ENCODE assay signal across 24 cellular contexts in the genomic region with DNA sequence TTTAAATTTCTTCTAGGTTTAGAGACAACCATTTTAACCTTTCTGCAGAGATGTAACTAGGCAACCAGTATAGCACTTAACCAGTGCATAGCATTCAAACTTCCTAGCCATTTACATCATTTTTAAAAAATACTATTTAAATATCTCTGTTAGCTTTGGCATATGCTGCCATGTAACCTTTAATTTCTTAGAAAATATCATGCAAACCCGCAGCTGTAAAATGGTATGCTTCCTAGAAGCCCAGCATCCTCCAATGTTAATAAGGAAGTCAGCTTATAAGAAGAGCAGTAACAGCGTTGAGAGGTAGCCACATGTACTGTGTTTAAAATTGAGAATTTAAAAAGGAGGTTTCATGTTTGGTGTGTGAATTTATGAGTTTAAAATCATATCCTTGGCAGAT. TPM values are rescaled to one million over a fixed set of nuclear protein-coding genes. Genes with fewer than 3 reads are reported as not detected.
DNase-seq lines count a peak whose midpoint lies in the region; ATAC-seq lines count a peak whose summit lies in the region.
"Had no signal": no experiment of that assay in that cellular context is flagged by ENCODE, and none has a peak within 500 bp of the region (broad histone marks: within the 10 kb centered on the region; RNA-seq: fewer than 3 reads in every experiment).

No MANE protein-coding gene starts in this region.

- H3K27ac Mint-ChIP-seq in activated T-helper 2 cell treated with anti-CD3 and anti-CD28 coated beads, Interferon-gamma antibody, Interleukin-2, Interleukin-4, amounts not matched to agents 10 μg/mL and 5 μg/mL and 100 μg/mL, durations not matched to agents 14 hours and 24 hours and 36 hours: peak overlapping the region; percentile 37
- H3K27ac Mint-ChIP-seq in natural killer cell treated with Interleukin-12 subunit alpha and Interleukin-12 subunit beta and Interleukin-15 and Interleukin-18, amount 100 ng/mL, for 72 hours: peak overlapping the region; percentile 95 to 96

- intact Hi-C loops in activated T-helper 2 cell treated with anti-CD3 and anti-CD28 coated beads, Interferon-gamma antibody, Interleukin-2, Interleukin-4, amounts not matched to agents 10 μg/mL and 5 μg/mL and 100 μg/mL, durations not matched to agents 14 hours and 24 hours and 36 hours (cut with micrococcal nuclease): no loop called here

- peaks cover 50% of the 10 kb centered on the region for H3K4me1 ChIP-seq in Karpas-422 (ENCODE audit: low read length)
- H3K4me1 ChIP-seq: body of pancreas, parathyroid adenoma, thyroid gland had no signal

- no peak for DNase-seq in activated T-cell treated with anti-CD3 and anti-CD28 coated beads, Interleukin-2, amount 50 U/mL, for 4 hours
- DNase-seq in activated T-cell treated with anti-CD3 and anti-CD28 coated beads for 4 hours: no peak
- peak; percentile 57 for DNase-seq in Karpas-422
- no peak for DNase-seq in activated T-helper 2 cell treated with anti-CD3 and anti-CD28 coated beads, Interferon-gamma antibody, Interleukin-2, Interleukin-4, amounts not matched to agents 10 μg/mL and 5 μg/mL and 100 μg/mL, durations not matched to agents 14 hours and 24 hours and 36 hours (ENCODE audit: low spot score)
- DNase-seq in natural killer cell treated with Interleukin-12 subunit alpha and Interleukin-12 subunit beta and Interleukin-15 and Interleukin-18, amount 100 ng/mL, for 72 hours (ENCODE audit: low spot score): no peak
- DNase-seq in H4 (ENCODE audit: low spot score): no peak
- DNase-seq: body of pancreas; DMS79; effector memory CD4-positive, alpha-beta T cell; esophagus squamous epithelium; H7; kidney glomerular epithelial cell; mesendoderm; NCI-H187 treated with DMSO at 0.1 percent for 48 hours; NCI-H2227 treated with DMSO at 0.1 percent for 48 hours; NCI-H774; SHP77; sigmoid colon; thyroid gland had no signal

- no peak for ATAC-seq in activated T-cell treated with anti-CD3 and anti-CD28 coated beads, Interleukin-2, amount 50 U/mL, for 4 hours
- ATAC-seq in natural killer cell treated with Interleukin-12 subunit alpha and Interleukin-12 subunit beta and Interleukin-15 and Interleukin-18, amount 100 ng/mL, for 72 hours: no peak
- ATAC-seq in HG02981 (IDR thresholded peaks at IDR 0.05; ENCODE audit: unreplicated experiment) (no peak), GM18867 (IDR thresholded peaks at IDR 0.05; ENCODE audit: unreplicated experiment) (no peak)
- ATAC-seq: body of pancreas; stimulated activated memory B cell treated with anti-CD40 and anti-IgM and Interleukin-4, amounts not matched to agents 10 μg/mL and 1 μg/mL and 100 μg/mL, for 72 hours had no signal

- no peak overlapping the region for H2AFZ ChIP-seq in Karpas-422 (ENCODE audit: low read length)
- H2AFZ ChIP-seq: parathyroid adenoma had no signal

- H3K79me2 ChIP-seq in Karpas-422 (ENCODE audit: low read length): peaks cover 97% of the 10 kb centered on the region
- H3K79me2 ChIP-seq: parathyroid adenoma had no signal

- no peaks in the 10 kb centered on the region for H3K9me3 ChIP-seq in Karpas-422 (ENCODE audit: low read length)
- H3K9me3 ChIP-seq: body of pancreas, esophagus squamous epithelium, sigmoid colon, thyroid gland had no signal

- H3K36me3 Mint-ChIP-seq in activated T-cell treated with anti-CD3 and anti-CD28 coated beads, Interleukin-2, amount 50 U/mL, for 4 hours (ENCODE audit: insufficient read depth): peaks cover 46% of the 10 kb centered on the region
- peaks cover 58% of the 10 kb centered on the region for H3K36me3 Mint-ChIP-seq in activated T-helper 2 cell treated with anti-CD3 and anti-CD28 coated beads, Interferon-gamma antibody, Interleukin-2, Interleukin-4, amounts not matched to agents 10 μg/mL and 5 μg/mL and 100 μg/mL, durations not matched to agents 14 hours and 24 hours and 36 hours (ENCODE audit: low read depth)
- peaks cover 41% of the 10 kb centered on the region for H3K36me3 Mint-ChIP-seq in natural killer cell treated with Interleukin-12 subunit alpha and Interleukin-12 subunit beta and Interleukin-15 and Interleukin-18, amount 100 ng/mL, for 72 hours

- 0 out of 2 replicates have a peak overlapping the region, but pooled peaks have one; percentile 7 for H3K27ac ChIP-seq in Karpas-422 (ENCODE audit: low read length)
- H3K27ac ChIP-seq: body of pancreas, esophagus squamous epithelium, parathyroid adenoma, thyroid gland had no signal

- H3K4me3 Mint-ChIP-seq in activated T-cell treated with anti-CD3 and anti-CD28 coated beads, Interleukin-2, amount 50 U/mL, for 4 hours: peak overlapping the region; percentile 51
- H3K4me3 Mint-ChIP-seq in activated T-helper 2 cell treated with anti-CD3 and anti-CD28 coated beads, Interferon-gamma antibody, Interleukin-2, Interleukin-4, amounts not matched to agents 10 μg/mL and 5 μg/mL and 100 μg/mL, durations not matched to agents 14 hours and 24 hours and 36 hours (ENCODE audit: low read depth): no peak overlapping the region
- H3K4me3 Mint-ChIP-seq in natural killer cell treated with Interleukin-12 subunit alpha and Interleukin-12 subunit beta and Interleukin-15 and Interleukin-18, amount 100 ng/mL, for 72 hours: peak overlapping the region; percentile 93
- H3K4me3 Mint-ChIP-seq: nephron; stimulated activated memory B cell treated with anti-CD40 and anti-IgM and Interleukin-4, amounts not matched to agents 10 μg/mL and 1 μg/mL and 100 μg/mL, for 72 hours had no signal

- H3K9ac ChIP-seq in Karpas-422 (ENCODE audit: low read length): no peak overlapping the region
- H3K9ac ChIP-seq: parathyroid adenoma had no signal

- peaks cover 46% of the 10 kb centered on the region; the same call in 1 of the 2 replicates for H3K36me3 ChIP-seq in Karpas-422 (ENCODE audit: insufficient read depth, low read length)
- H3K36me3 ChIP-seq: esophagus squamous epithelium, sigmoid colon, thyroid gland had no signal

- no peak overlapping the region for H3K4me2 ChIP-seq in Karpas-422 (ENCODE audit: low read depth, low read length, poor library complexity, severe bottlenecking)

- H3K9me3 Mint-ChIP-seq in activated T-cell treated with anti-CD3 and anti-CD28 coated beads, Interleukin-2, amount 50 U/mL, for 4 hours: peaks cover 5% of the 10 kb centered on the region
- peaks cover 3% of the 10 kb centered on the region for H3K9me3 Mint-ChIP-seq in activated T-helper 2 cell treated with anti-CD3 and anti-CD28 coated beads, Interferon-gamma antibody, Interleukin-2, Interleukin-4, amounts not matched to agents 10 μg/mL and 5 μg/mL and 100 μg/mL, durations not matched to agents 14 hours and 24 hours and 36 hours
- H3K9me3 Mint-ChIP-seq in natural killer cell treated with Interleukin-12 subunit alpha and Interleukin-12 subunit beta and Interleukin-15 and Interleukin-18, amount 100 ng/mL, for 72 hours: no peaks in the 10 kb centered on the region
- H3K9me3 Mint-ChIP-seq: nephron; stimulated activated memory B cell treated with anti-CD40 and anti-IgM and Interleukin-4, amounts not matched to agents 10 μg/mL and 1 μg/mL and 100 μg/mL, for 72 hours had no signal

- no peaks in the 10 kb centered on the region for H3K9me2 ChIP-seq in Karpas-422 (replicated peaks; ENCODE audit: insufficient read depth, low read length)

- no peak overlapping the region for H3K4me3 ChIP-seq in Karpas-422 (ENCODE audit: low read length)
- H3K4me3 ChIP-seq: body of pancreas, esophagus squamous epithelium, sigmoid colon, thyroid gland had no signal

- peaks cover 80% of the 10 kb centered on the region for H3K4me1 Mint-ChIP-seq in activated T-cell treated with anti-CD3 and anti-CD28 coated beads, Interleukin-2, amount 50 U/mL, for 4 hours (ENCODE audit: low read depth)
- H3K4me1 Mint-ChIP-seq in activated T-helper 2 cell treated with anti-CD3 and anti-CD28 coated beads, Interferon-gamma antibody, Interleukin-2, Interleukin-4, amounts not matched to agents 10 μg/mL and 5 μg/mL and 100 μg/mL, durations not matched to agents 14 hours and 24 hours and 36 hours (ENCODE audit: low read depth): peaks cover 47% of the 10 kb centered on the region
- H3K4me1 Mint-ChIP-seq in natural killer cell treated with Interleukin-12 subunit alpha and Interleukin-12 subunit beta and Interleukin-15 and Interleukin-18, amount 100 ng/mL, for 72 hours (ENCODE audit: low read depth in 2 of 2): peaks cover 62 to 80% of the 10 kb centered on the region in 2 donors

- no peaks in the 10 kb centered on the region for H3K27me3 ChIP-seq in Karpas-422 (ENCODE audit: low read length)
- H3K27me3 ChIP-seq: body of pancreas, esophagus squamous epithelium, sigmoid colon, thyroid gland had no signal

- no peaks in the 10 kb centered on the region for H4K20me1 ChIP-seq in Karpas-422 (ENCODE audit: insufficient read depth, low read depth, low read length)

- H3K27me3 Mint-ChIP-seq in activated T-cell treated with anti-CD3 and anti-CD28 coated beads, Interleukin-2, amount 50 U/mL, for 4 hours (ENCODE audit: low read depth): no peaks in the 10 kb centered on the region
- no peaks in the 10 kb centered on the region for H3K27me3 Mint-ChIP-seq in activated T-helper 2 cell treated with anti-CD3 and anti-CD28 coated beads, Interferon-gamma antibody, Interleukin-2, Interleukin-4, amounts not matched to agents 10 μg/mL and 5 μg/mL and 100 μg/mL, durations not matched to agents 14 hours and 24 hours and 36 hours (ENCODE audit: low read depth)
- H3K27me3 Mint-ChIP-seq in natural killer cell treated with Interleukin-12 subunit alpha and Interleukin-12 subunit beta and Interleukin-15 and Interleukin-18, amount 100 ng/mL, for 72 hours: no peaks in the 10 kb centered on the region
- H3K27me3 Mint-ChIP-seq: stimulated activated memory B cell treated with anti-CD40 and anti-IgM and Interleukin-4, amounts not matched to agents 10 μg/mL and 1 μg/mL and 100 μg/mL, for 72 hours had no signal

RNA-seq across cellular contexts. Expression of a gene that starts 22.8 kb away (rescaled TPM):
- 10 to 100 TPM; 28.4 to 47.3 (median 42.9) TPM for total RNA-seq in activated T-cell treated with anti-CD3 and anti-CD28 coated beads, Interleukin-2, amount 50 U/mL, for 4 hours
- total RNA-seq in Karpas-422 (2014; rRNA removed; shearing (Covaris generic); ENCODE audit: low replicate concordance): 212 and 351 TPM in 2 replicates
- 120 and 128 TPM in 2 replicates for total RNA-seq in activated T-helper 2 cell treated with anti-CD3 and anti-CD28 coated beads, Interferon-gamma antibody, Interleukin-2, Interleukin-4, amounts not matched to agents 10 μg/mL and 5 μg/mL and 100 μg/mL, durations not matched to agents 14 hours and 24 hours and 36 hours
- total RNA-seq in natural killer cell treated with Interleukin-12 subunit alpha and Interleukin-12 subunit beta and Interleukin-15 and Interleukin-18, amount 100 ng/mL, for 72 hours: 100 to 1,000 TPM; 293 to 495 TPM
- 22.1 and 32.3 TPM in 2 replicates for total RNA-seq in H4 (2014; rRNA removed; shearing (Covaris generic))
